20 cellular contexts compared by ENCODE assay signal in the genomic region with DNA sequence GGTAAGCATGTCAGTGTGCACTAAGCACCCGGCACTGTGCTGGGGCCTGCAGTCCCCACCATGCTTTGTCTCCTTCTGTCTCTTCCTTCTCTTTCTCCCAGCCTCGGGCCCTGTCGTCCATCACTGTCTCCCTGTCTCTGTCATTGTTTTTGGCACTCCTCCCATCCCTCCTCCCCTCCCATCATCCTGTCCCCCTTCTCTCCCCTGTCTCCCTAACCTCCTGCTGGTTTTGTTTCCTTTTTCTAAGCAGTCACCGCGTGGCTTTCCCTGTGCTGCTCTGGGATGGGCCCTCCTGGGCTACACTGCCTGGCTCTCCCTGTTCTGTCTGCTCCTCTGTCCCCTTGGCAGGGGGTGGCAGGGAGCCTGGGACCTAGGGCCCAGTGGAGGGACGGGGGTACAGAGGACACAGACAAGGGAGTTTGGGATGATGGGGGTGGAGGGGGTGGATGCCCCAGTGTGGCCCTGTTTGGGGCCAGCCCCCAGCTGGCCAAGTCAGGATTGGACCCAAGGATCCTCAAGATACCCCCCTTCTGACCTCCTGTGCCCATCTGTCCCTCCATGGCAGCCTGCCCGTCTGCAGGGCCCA. TPM values are rescaled to one million over a fixed set of nuclear protein-coding genes. Genes with fewer than 3 reads are reported as not detected.
DNase-seq lines count a peak whose midpoint lies in the region; ATAC-seq, FAIRE-seq and TF ChIP-seq lines count a peak whose summit lies in the region.
"Had no signal": no experiment of that assay in that cellular context is flagged by ENCODE, and none has a peak within 500 bp of the region (broad histone marks: within the 10 kb centered on the region; RNA-seq: fewer than 3 reads in every experiment).

No MANE protein-coding gene starts in this region.

- H3K4me3 ChIP-seq in SK-N-MC (peak overlapping the region; percentile 45), HepG2 (replicated peaks in 1 of 3; ENCODE audit: insufficient read depth in 1 of 3, low read depth in 2 of 3, low read length in 3 of 3) (peak overlapping the region in 1 of 3 experiments; percentile 50; a peak in 2 of 6 replicates), lower leg skin (ENCODE audit: low read depth, poor library complexity, severe bottlenecking) (no peak overlapping the region)
- H3K4me3 ChIP-seq: uterus had no signal

- peaks cover 65% of the 10 kb centered on the region for H3K4me1 ChIP-seq in HepG2 (ENCODE audit: insufficient read depth, low read length)

- no peak for TF ChIP-seq CTCF in HepG2 (CRISPR knock-in tag; IDR thresholded peaks at IDR 0.05)
- TF ChIP-seq CTCF in lower leg skin (IDR thresholded peaks at IDR 0.05): no peak

- WGBS in HepG2 (ENCODE audit: low lambda C conversion rate): 77% methylated on average over 7 of the region's 7 CpGs
- WGBS in lower leg skin, 2 donors: 72 to 77% methylated on average over 6 of the region's 7 CpGs

- POLR2A ChIA-PET in HepG2 (lab: Yijun Ruan, JAX): interaction anchor here (1.0 to 4.7 kb wide), 8 partner anchors 8 to 175 kb away, joined by 3 to 53 read pairs (median 4); a partner anchor contains a TSS

- TF ChIP-seq EP300 in HepG2 (IDR thresholded peaks at IDR 0.05; ENCODE audit: low read depth in 2 of 2, low read length in 2 of 2): no peak
- TF ChIP-seq EP300 in HepG2 (CRISPR knock-in tag; IDR thresholded peaks at IDR 0.05; ENCODE audit: borderline replicate concordance): no peak

- CTCF ChIA-PET in HepG2 (lab: Yijun Ruan, JAX; ENCODE audit: low intra/inter-chr PET ratio, low total read pairs): no interaction called here

- DNase-seq in stimulated activated naive CD8-positive, alpha-beta T cell treated with anti-CD3 and anti-CD28 coated beads, Interleukin-15, amount 100 ng/mL, for 72 hours: no peak
- DNase-seq in stimulated activated naive CD8-positive, alpha-beta T cell treated with anti-CD3 and anti-CD28 coated beads, Interleukin-15, Interleukin-2, amounts not matched to agents 100 U/mL and 50 U/mL, for 24 hours: no peak
- DNase-seq in SK-N-MC (ENCODE audit: low read depth, low spot score) (no peak), HepG2 (ENCODE audit: low spot score) (no peak), SHP77 (lab: John Stamatoyannopoulos, UW) (no peak), SKM-1 treated with dmso at 0.1 percent for 144 hours (lab: John Stamatoyannopoulos, UW; ENCODE audit: unreplicated experiment) (no peak), lower leg skin (ENCODE audit: low spot score in 2 of 2) (no peak)
- DNase-seq: activated T-cell treated with anti-CD3 and anti-CD28 coated beads, Interleukin-2, amount 50 U/mL, for 24 hours; brain microvascular endothelial cell; H9; stimulated activated CD4-positive, alpha-beta T cell treated with anti-CD3 and anti-CD28 coated beads, Interleukin-2, amount 100 ng/mL, for 24 hours; uterus had no signal

- H4K20me1 ChIP-seq in HepG2 (ENCODE audit: insufficient read depth, low read length): no peaks in the 10 kb centered on the region; the same call in 1 of the 2 replicates

- H3K4me1 Mint-ChIP-seq in stimulated activated naive CD8-positive, alpha-beta T cell treated with anti-CD3 and anti-CD28 coated beads, Interleukin-15, amount 100 ng/mL, for 72 hours: no peaks in the 10 kb centered on the region
- H3K4me1 Mint-ChIP-seq: activated naive CD4-positive, alpha-beta T cell treated with anti-CD3 and anti-CD28 coated beads, Interleukin-2, amount 50 U/mL, for 24 hours had no signal

- H2AFZ ChIP-seq in HepG2 (ENCODE audit: low read length): no peak overlapping the region

- H3K36me3 ChIP-seq in SK-N-MC (ENCODE audit: insufficient read depth, low read length) (no peaks in the 10 kb centered on the region), HepG2 (replicated peaks in 1 of 2; ENCODE audit: control insufficient read depth in 1 of 2, insufficient read depth in 2 of 2, low read length in 2 of 2) (no peaks in the 10 kb centered on the region; a peak in 2 of 5 replicates)
- H3K36me3 ChIP-seq: brain microvascular endothelial cell, uterus had no signal

- peak overlapping the region; percentile 73 for H3K4me2 ChIP-seq in HepG2 (ENCODE audit: low read depth, low read length)

- no TSS peak for BruUV-seq in HepG2 (replicated peaks; lab: Mats Ljungman, UMichigan)

- peak; percentile 52 for ATAC-seq in stimulated activated naive CD8-positive, alpha-beta T cell treated with anti-CD3 and anti-CD28 coated beads, Interleukin-15, amount 100 ng/mL, for 72 hours
- ATAC-seq in stimulated activated naive CD8-positive, alpha-beta T cell treated with anti-CD3 and anti-CD28 coated beads, Interleukin-15, Interleukin-2, amounts not matched to agents 100 U/mL and 50 U/mL, for 24 hours: no peak
- ATAC-seq in HepG2 (no peak), GM18511 (IDR thresholded peaks at IDR 0.05; ENCODE audit: unreplicated experiment) (no peak)

- no peaks in the 10 kb centered on the region for H3K9me3 Mint-ChIP-seq in stimulated activated naive CD8-positive, alpha-beta T cell treated with anti-CD3 and anti-CD28 coated beads, Interleukin-15, amount 100 ng/mL, for 72 hours
- H3K9me3 Mint-ChIP-seq: activated naive CD4-positive, alpha-beta T cell treated with anti-CD3 and anti-CD28 coated beads, Interleukin-2, amount 50 U/mL, for 24 hours; activated T-cell treated with anti-CD3 and anti-CD28 coated beads, Interleukin-2, amount 50 U/mL, for 24 hours; H9 had no signal

- H3K27ac Mint-ChIP-seq in stimulated activated naive CD8-positive, alpha-beta T cell treated with anti-CD3 and anti-CD28 coated beads, Interleukin-15, amount 100 ng/mL, for 72 hours: no peak overlapping the region
- H3K27ac Mint-ChIP-seq: activated naive CD4-positive, alpha-beta T cell treated with anti-CD3 and anti-CD28 coated beads, Interleukin-2, amount 50 U/mL, for 24 hours; activated T-cell treated with anti-CD3 and anti-CD28 coated beads, Interleukin-2, amount 50 U/mL, for 24 hours had no signal

- no peaks in the 10 kb centered on the region for H3K27me3 ChIP-seq in HepG2 (ENCODE audit: control insufficient read depth in 1 of 2, insufficient read depth in 2 of 2, low read length in 2 of 2)

- in situ Hi-C loops in HepG2 (cut with HindIII; ENCODE audit: extremely low pct_ligation_motif_present, low pct_unique_long_range_greater_than_20kb): no loop called here

- no peak for FAIRE-seq in HepG2 (lab: Jason Lieb, UNC)
- FAIRE-seq: frontal cortex, RCC 7860 had no signal

- H3K79me2 ChIP-seq in HepG2 (ENCODE audit: insufficient read depth, low read length): peaks cover 19% of the 10 kb centered on the region

- no peak for TF ChIP-seq RAD21 in HepG2 (CRISPR knock-in tag; IDR thresholded peaks at IDR 0.05)

- H3K9me3 ChIP-seq in SK-N-MC (ENCODE audit: low read depth, low read length): no peaks in the 10 kb centered on the region
- no peaks in the 10 kb centered on the region for H3K9me3 ChIP-seq in HepG2 (ENCODE audit: low read length)
- H3K9me3 ChIP-seq: uterus had no signal

- H3K27me3 Mint-ChIP-seq in stimulated activated naive CD8-positive, alpha-beta T cell treated with anti-CD3 and anti-CD28 coated beads, Interleukin-15, amount 100 ng/mL, for 72 hours: peaks cover 29% of the 10 kb centered on the region

- TF ChIP-seq POLR2A in HepG2 (IDR thresholded peaks at IDR 0.05; ENCODE audit: insufficient read depth in 1 of 2, low read depth in 2 of 2, low read length in 2 of 2): no peak
- no peak for TF ChIP-seq POLR2A in lower leg skin (IDR thresholded peaks at IDR 0.05)

- peak overlapping the region; percentile 11 for H3K9ac ChIP-seq in SK-N-MC (ENCODE audit: insufficient read length)
- peak overlapping the region; percentile 64 for H3K9ac ChIP-seq in HepG2 (ENCODE audit: insufficient read depth, low read depth, low read length)

- no peak overlapping the region for H3K4me3 Mint-ChIP-seq in stimulated activated naive CD8-positive, alpha-beta T cell treated with anti-CD3 and anti-CD28 coated beads, Interleukin-15, amount 100 ng/mL, for 72 hours
- H3K4me3 Mint-ChIP-seq: activated naive CD4-positive, alpha-beta T cell treated with anti-CD3 and anti-CD28 coated beads, Interleukin-2, amount 50 U/mL, for 24 hours; activated T-cell treated with anti-CD3 and anti-CD28 coated beads, Interleukin-2, amount 50 U/mL, for 24 hours; H9 had no signal

- intact Hi-C loops in HepG2 (cut with micrococcal nuclease; ENCODE audit: unreplicated experiment): no loop called here
- intact Hi-C loops in lower leg skin (cut with DNase I; ENCODE audit: low total_unique reads): loop anchor here (10.0 kb wide), 1 partner anchor 1015 kb away; no protein-coding TSS in a partner anchor

- H3K27ac ChIP-seq in SK-N-MC (0 out of 2 replicates have a peak overlapping the region, but pooled peaks have one; percentile 43), HepG2 (ENCODE audit: extremely low read length, insufficient read depth, low read length) (peak overlapping the region; percentile 88)
- H3K27ac ChIP-seq: brain microvascular endothelial cell, epithelial cell of prostate, uterus had no signal

RNA-seq across cellular contexts. Expression of a gene that starts 5.7 kb away (rescaled TPM):
- total RNA-seq in HepG2 (2016; rRNA removed; fragmentation: Illumina TruSeq; extraction: Trizol) (16.1 and 43.1 TPM in 2 replicates), lower leg skin (under 1 TPM in 1 of 4 donors, not detected in 3; 0.32 TPM)
- total RNA-seq in HepG2 (2016; cell fraction: cytosol; rRNA removed; fragmentation: Illumina TruSeq; extraction: Trizol; ENCODE audit: low read depth): 8.0 and 11.1 TPM in 2 replicates
- total RNA-seq in HepG2 (2016; cell fraction: insoluble cytoplasmic fraction; rRNA removed; fragmentation: Illumina TruSeq; extraction: Trizol): 15.2 and 40.9 TPM in 2 replicates
- 18.0 and 22.7 TPM in 2 replicates for total RNA-seq in HepG2 (2016; cell fraction: membrane; rRNA removed; fragmentation: Illumina TruSeq; extraction: Trizol)
- total RNA-seq in HepG2 (2016; cell fraction: nucleus; rRNA removed; fragmentation: Illumina TruSeq; extraction: Trizol): 29.6 and 33.9 TPM in 2 replicates
- 32.0 and 50.7 TPM in 2 replicates for polyA plus RNA-seq in HepG2 (2011; rRNA removed)
- polyA plus RNA-seq in HepG2 (2011; cell fraction: cytosol; rRNA removed): 31.3 and 65.1 TPM in 2 replicates
- 65.1 and 66.5 TPM in 2 replicates for polyA plus RNA-seq in HepG2 (2011; cell fraction: nucleus; rRNA removed)
- 30.3 and 44.6 TPM in 2 replicates for polyA plus RNA-seq in HepG2 (2012)
- polyA plus RNA-seq in HepG2 (2016; cell fraction: cytosol; fragmentation: Illumina TruSeq; extraction: Trizol; ENCODE audit: low read depth): 10.6 and 12.9 TPM in 2 replicates
- polyA plus RNA-seq in HepG2 (2016; cell fraction: insoluble cytoplasmic fraction; fragmentation: Illumina TruSeq; extraction: Trizol; ENCODE audit: low read depth): 21.1 and 21.2 TPM in 2 replicates
- 18.9 and 20.1 TPM in 2 replicates for polyA plus RNA-seq in HepG2 (2016; cell fraction: membrane; fragmentation: Illumina TruSeq; extraction: Trizol; ENCODE audit: low read depth)
- polyA plus RNA-seq in HepG2 (2016; cell fraction: nucleus; fragmentation: Illumina TruSeq; extraction: Trizol; ENCODE audit: insufficient read depth, low read depth): 72.0 and 85.3 TPM in 2 replicates
- 47.2 TPM in 1 of 2 replicates, not detected in the other for polyA minus RNA-seq in HepG2 (2011; rRNA and poly(A)+ RNA removed; ENCODE audit: low replicate concordance)
- 30.8 and 35.4 TPM in 2 replicates for polyA minus RNA-seq in HepG2 (2011; cell fraction: cytosol; rRNA and poly(A)+ RNA removed)
- polyA minus RNA-seq in HepG2 (2011; cell fraction: nucleus; rRNA and poly(A)+ RNA removed): 5.7 and 6.3 TPM in 2 replicates
- total RNA-seq: osteocyte had no signal

RNA-seq across cellular contexts. Expression of a gene that starts 12.1 kb away (rescaled TPM):
- total RNA-seq in HepG2 (2016; rRNA removed; fragmentation: Illumina TruSeq; extraction: Trizol) (0.71 and 0.74 TPM in 2 replicates), lower leg skin (not detected)
- total RNA-seq in HepG2 (2016; cell fraction: cytosol; rRNA removed; fragmentation: Illumina TruSeq; extraction: Trizol; ENCODE audit: low read depth): 0.09 TPM in 1 of 2 replicates, not detected in the other
- total RNA-seq in HepG2 (2016; cell fraction: insoluble cytoplasmic fraction; rRNA removed; fragmentation: Illumina TruSeq; extraction: Trizol): 0.39 and 0.97 TPM in 2 replicates
- total RNA-seq in HepG2 (2016; cell fraction: membrane; rRNA removed; fragmentation: Illumina TruSeq; extraction: Trizol): 0.24 and 0.25 TPM in 2 replicates
- total RNA-seq in HepG2 (2016; cell fraction: nucleus; rRNA removed; fragmentation: Illumina TruSeq; extraction: Trizol): 0.69 and 0.87 TPM in 2 replicates
- polyA plus RNA-seq in HepG2 (2011; rRNA removed): 1.3 and 2.0 TPM in 2 replicates
- 0.65 and 0.95 TPM in 2 replicates for polyA plus RNA-seq in HepG2 (2011; cell fraction: cytosol; rRNA removed)
- polyA plus RNA-seq in HepG2 (2011; cell fraction: nucleus; rRNA removed): 6.6 and 8.2 TPM in 2 replicates
- polyA plus RNA-seq in HepG2 (2012): 1.1 and 2.5 TPM in 2 replicates
- 0.12 and 0.17 TPM in 2 replicates for polyA plus RNA-seq in HepG2 (2016; cell fraction: cytosol; fragmentation: Illumina TruSeq; extraction: Trizol; ENCODE audit: low read depth)
- polyA plus RNA-seq in HepG2 (2016; cell fraction: insoluble cytoplasmic fraction; fragmentation: Illumina TruSeq; extraction: Trizol; ENCODE audit: low read depth): 0.78 and 0.88 TPM in 2 replicates
- 0.21 and 0.22 TPM in 2 replicates for polyA plus RNA-seq in HepG2 (2016; cell fraction: membrane; fragmentation: Illumina TruSeq; extraction: Trizol; ENCODE audit: low read depth)
- 2.7 and 2.8 TPM in 2 replicates for polyA plus RNA-seq in HepG2 (2016; cell fraction: nucleus; fragmentation: Illumina TruSeq; extraction: Trizol; ENCODE audit: insufficient read depth, low read depth)
- polyA minus RNA-seq in HepG2 (2011; rRNA and poly(A)+ RNA removed; ENCODE audit: low replicate concordance): 2.2 TPM in 1 of 2 replicates, not detected in the other
- 0.53 and 0.59 TPM in 2 replicates for polyA minus RNA-seq in HepG2 (2011; cell fraction: cytosol; rRNA and poly(A)+ RNA removed)
- 0.75 and 1.2 TPM in 2 replicates for polyA minus RNA-seq in HepG2 (2011; cell fraction: nucleus; rRNA and poly(A)+ RNA removed)
- total RNA-seq: frontal cortex, G401, H9, osteocyte, sciatic nerve had no signal

RNA-seq across cellular contexts. Expression of a gene that starts 29.1 kb away (rescaled TPM):
- total RNA-seq in HepG2 (2016; rRNA removed; fragmentation: Illumina TruSeq; extraction: Trizol): not detected in 2 replicates
- total RNA-seq in HepG2 (2016; cell fraction: cytosol; rRNA removed; fragmentation: Illumina TruSeq; extraction: Trizol; ENCODE audit: low read depth): not detected in 2 replicates
- total RNA-seq in HepG2 (2016; cell fraction: insoluble cytoplasmic fraction; rRNA removed; fragmentation: Illumina TruSeq; extraction: Trizol): not detected in 2 replicates
- total RNA-seq in HepG2 (2016; cell fraction: membrane; rRNA removed; fragmentation: Illumina TruSeq; extraction: Trizol): not detected in 2 replicates
- not detected in 2 replicates for total RNA-seq in HepG2 (2016; cell fraction: nucleus; rRNA removed; fragmentation: Illumina TruSeq; extraction: Trizol)
- not detected in 2 replicates for polyA plus RNA-seq in HepG2 (2011; rRNA removed)
- not detected in 2 replicates for polyA plus RNA-seq in HepG2 (2011; cell fraction: cytosol; rRNA removed)
- polyA plus RNA-seq in HepG2 (2011; cell fraction: nucleus; rRNA removed): not detected in 2 replicates
- polyA plus RNA-seq in HepG2 (2012): 0.15 and 0.17 TPM in 2 replicates
- polyA plus RNA-seq in HepG2 (2016; cell fraction: cytosol; fragmentation: Illumina TruSeq; extraction: Trizol; ENCODE audit: low read depth): not detected in 2 replicates
- polyA plus RNA-seq in HepG2 (2016; cell fraction: insoluble cytoplasmic fraction; fragmentation: Illumina TruSeq; extraction: Trizol; ENCODE audit: low read depth): not detected in 2 replicates
- not detected in 2 replicates for polyA plus RNA-seq in HepG2 (2016; cell fraction: membrane; fragmentation: Illumina TruSeq; extraction: Trizol; ENCODE audit: low read depth)
- polyA plus RNA-seq in HepG2 (2016; cell fraction: nucleus; fragmentation: Illumina TruSeq; extraction: Trizol; ENCODE audit: insufficient read depth, low read depth): not detected in 2 replicates
- polyA minus RNA-seq in HepG2 (2011; rRNA and poly(A)+ RNA removed; ENCODE audit: low replicate concordance): not detected in 2 replicates
- not detected in 2 replicates for polyA minus RNA-seq in HepG2 (2011; cell fraction: cytosol; rRNA and poly(A)+ RNA removed)
- polyA minus RNA-seq in HepG2 (2011; cell fraction: nucleus; rRNA and poly(A)+ RNA removed): not detected in 2 replicates
- total RNA-seq in lower leg skin: not detected
- total RNA-seq: frontal cortex, G401, H9, osteocyte, sciatic nerve, uterus had no signal

RNA-seq across cellular contexts. Expression of a gene that starts 54.0 kb away (rescaled TPM):
- total RNA-seq in HepG2 (2016; rRNA removed; fragmentation: Illumina TruSeq; extraction: Trizol) (14.7 and 21.2 TPM in 2 replicates), lower leg skin (10 to 100 TPM; 37.5 to 62.0 (median 52.3) TPM)
- total RNA-seq in HepG2 (2016; cell fraction: cytosol; rRNA removed; fragmentation: Illumina TruSeq; extraction: Trizol; ENCODE audit: low read depth): 3.8 and 5.1 TPM in 2 replicates
- 14.1 and 20.6 TPM in 2 replicates for total RNA-seq in HepG2 (2016; cell fraction: insoluble cytoplasmic fraction; rRNA removed; fragmentation: Illumina TruSeq; extraction: Trizol)
- 8.3 and 8.6 TPM in 2 replicates for total RNA-seq in HepG2 (2016; cell fraction: membrane; rRNA removed; fragmentation: Illumina TruSeq; extraction: Trizol)
- 34.2 and 37.1 TPM in 2 replicates for total RNA-seq in HepG2 (2016; cell fraction: nucleus; rRNA removed; fragmentation: Illumina TruSeq; extraction: Trizol)
- polyA plus RNA-seq in HepG2 (2011; rRNA removed): 17.6 and 22.1 TPM in 2 replicates
- 11.0 and 12.5 TPM in 2 replicates for polyA plus RNA-seq in HepG2 (2011; cell fraction: cytosol; rRNA removed)
- polyA plus RNA-seq in HepG2 (2011; cell fraction: nucleus; rRNA removed): 66.1 and 66.9 TPM in 2 replicates
- 15.7 and 19.2 TPM in 2 replicates for polyA plus RNA-seq in HepG2 (2012)
- polyA plus RNA-seq in HepG2 (2016; cell fraction: cytosol; fragmentation: Illumina TruSeq; extraction: Trizol; ENCODE audit: low read depth): 1.2 TPM in 2 replicates
- 9.6 and 12.3 TPM in 2 replicates for polyA plus RNA-seq in HepG2 (2016; cell fraction: insoluble cytoplasmic fraction; fragmentation: Illumina TruSeq; extraction: Trizol; ENCODE audit: low read depth)
- polyA plus RNA-seq in HepG2 (2016; cell fraction: membrane; fragmentation: Illumina TruSeq; extraction: Trizol; ENCODE audit: low read depth): 2.8 TPM in 2 replicates
- 46.7 and 52.0 TPM in 2 replicates for polyA plus RNA-seq in HepG2 (2016; cell fraction: nucleus; fragmentation: Illumina TruSeq; extraction: Trizol; ENCODE audit: insufficient read depth, low read depth)
- 30.7 and 49.9 TPM in 2 replicates for polyA minus RNA-seq in HepG2 (2011; rRNA and poly(A)+ RNA removed; ENCODE audit: low replicate concordance)
- polyA minus RNA-seq in HepG2 (2011; cell fraction: cytosol; rRNA and poly(A)+ RNA removed): 19.2 and 20.2 TPM in 2 replicates
- polyA minus RNA-seq in HepG2 (2011; cell fraction: nucleus; rRNA and poly(A)+ RNA removed): 69.8 and 75.6 TPM in 2 replicates

Comparison
In these comparisons a context has a peak if more than half of its experiments do, and no peak if none do; other contexts are left out.
1. RNA of a gene that starts 5.7 kb away (total RNA-seq): 8.0 to 43.1 TPM in HepG2; 0.32 TPM in lower leg skin; every median in the first group is over 4 times any median in the second.